In the genomic region with DNA sequence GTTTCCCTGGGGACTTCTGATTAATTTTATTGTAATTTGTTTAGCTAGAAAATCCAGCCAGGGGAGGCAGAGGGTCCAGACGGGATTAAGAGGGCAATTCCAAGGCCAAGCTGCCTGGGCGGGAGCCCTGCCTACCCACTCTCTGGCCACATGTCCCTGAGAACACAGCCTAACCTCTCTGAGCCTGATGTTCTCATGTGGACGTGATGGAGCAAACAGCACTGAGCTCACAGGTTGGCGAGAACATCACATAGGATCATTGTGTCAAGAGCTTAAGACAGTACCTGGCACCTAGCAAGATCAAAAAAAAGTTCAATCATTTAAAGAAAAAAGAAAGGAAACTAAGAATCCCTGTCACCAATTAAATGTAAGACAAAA, we compare ENCODE assay signal across 10 cellular contexts. TPM values are rescaled to one million over a fixed set of nuclear protein-coding genes. Genes with fewer than 3 reads are reported as not detected.
DNase-seq lines count a peak whose midpoint lies in the region; ATAC-seq and TF ChIP-seq lines count a peak whose summit lies in the region.
"Had no signal": no experiment of that assay in that cellular context is flagged by ENCODE, and none has a peak within 500 bp of the region (broad histone marks: within the 10 kb centered on the region; RNA-seq: fewer than 3 reads in every experiment).

No MANE protein-coding gene starts in this region.

- no peaks in the 10 kb centered on the region for H4K20me1 ChIP-seq in BLaER1

- peak overlapping the region; percentile 75 for H3K4me3 ChIP-seq in BLaER1

- H3K9me3 Mint-ChIP-seq in HFFc6 (peaks cover 13% of the 10 kb centered on the region), endothelial cell (ENCODE audit: unreplicated experiment) (no peaks in the 10 kb centered on the region), neural crest cell (no peaks in the 10 kb centered on the region)

- no peaks in the 10 kb centered on the region for H3K27me3 ChIP-seq in BLaER1

- peak overlapping the region; percentile 98 for H3K4me2 ChIP-seq in BLaER1

- H3K36me3 Mint-ChIP-seq in HFFc6 (ENCODE audit: low read depth), result peaks cover 16% of the 10 kb centered on the region
- H3K36me3 Mint-ChIP-seq in endothelial cell (ENCODE audit: low read depth, unreplicated experiment), result no peaks in the 10 kb centered on the region
- H3K36me3 Mint-ChIP-seq in neural crest cell (ENCODE audit: low read depth), result no peaks in the 10 kb centered on the region

- H3K4me1 Mint-ChIP-seq in HFFc6 (ENCODE audit: low read depth), result peaks cover 18% of the 10 kb centered on the region
- H3K4me1 Mint-ChIP-seq in endothelial cell (ENCODE audit: unreplicated experiment), result peaks cover 8% of the 10 kb centered on the region
- H3K4me1 Mint-ChIP-seq in neural crest cell, result peaks cover 13% of the 10 kb centered on the region

- H3K4me3 Mint-ChIP-seq in HFFc6 (peak overlapping the region; percentile 85), endothelial cell (ENCODE audit: unreplicated experiment) (peak overlapping the region; percentile 90), neural crest cell (peak overlapping the region; percentile 89)

- no peaks in the 10 kb centered on the region for H3K36me3 ChIP-seq in BLaER1

- no peak overlapping the region for H3K27ac Mint-ChIP-seq in HFFc6
- peak overlapping the region; percentile 44 for H3K27ac Mint-ChIP-seq in endothelial cell (ENCODE audit: unreplicated experiment)
- no peak overlapping the region for H3K27ac Mint-ChIP-seq in neural crest cell (ENCODE audit: unreplicated experiment)

- peaks cover 26% of the 10 kb centered on the region for H3K4me1 ChIP-seq in BLaER1

- DNase-seq in HFFc6 (no peak), endothelial cell (ENCODE audit: low spot score) (no peak), neural crest cell (ENCODE audit: low read depth, low spot score) (no peak), NOMO-1 (lab: John Stamatoyannopoulos, UW; ENCODE audit: unreplicated experiment in 2 of 2) (no peak), amniotic stem cell (lab: John Stamatoyannopoulos, UW) (no peak)
- DNase-seq: NCI-H1694 had no signal

- ATAC-seq in HG03571 (IDR thresholded peaks at IDR 0.05; ENCODE audit: unreplicated experiment) (no peak), HG03565 (IDR thresholded peaks at IDR 0.05; ENCODE audit: unreplicated experiment) (no peak)

- H3K27me3 Mint-ChIP-seq in HFFc6 (ENCODE audit: insufficient read depth) (peaks cover 14% of the 10 kb centered on the region), endothelial cell (ENCODE audit: unreplicated experiment) (peaks cover 2% of the 10 kb centered on the region), neural crest cell (ENCODE audit: low read depth) (peaks cover 66% of the 10 kb centered on the region)

- no peaks in the 10 kb centered on the region; the same call in 1 of the 2 replicates for H3K9me3 ChIP-seq in BLaER1

- peak overlapping the region; percentile 88 for H3K27ac ChIP-seq in BLaER1

- TF ChIP-seq CTCF in HFFc6 (IDR thresholded peaks at IDR 0.05), result no peak
- TF ChIP-seq CTCF in endothelial cell (IDR thresholded peaks at IDR 0.05; ENCODE audit: unreplicated experiment), result no peak
- TF ChIP-seq CTCF in neural crest cell (conservative IDR thresholded peaks at IDR 0.05), result no peak

- H3K9ac ChIP-seq in BLaER1, result peak overlapping the region; percentile 85

RNA-seq across cellular contexts. Expression of a gene that starts 1.0 kb away (rescaled TPM):
- under 1 TPM; 0.19 to 0.56 (median 0.37) TPM for total RNA-seq in HFFc6 (2021; fragmentation: NEBNext Ultra II Directional; extraction: Animal tissue kit (Norgen Biotek cat#: 25700))
- 0.23 TPM for total RNA-seq in endothelial cell (ENCODE audit: unreplicated experiment)
- 0.12 TPM in 1 of 2 replicates, not detected in the other for total RNA-seq in neural crest cell

RNA-seq across cellular contexts. Expression of a gene that starts 47.2 kb away (rescaled TPM):
- total RNA-seq in HFFc6 (2021; fragmentation: NEBNext Ultra II Directional; extraction: Animal tissue kit (Norgen Biotek cat#: 25700)), result not detected
- not detected for total RNA-seq in endothelial cell (ENCODE audit: unreplicated experiment)
- total RNA-seq in neural crest cell, result not detected in 2 replicates
- total RNA-seq: pulmonary artery endothelial cell had no signal
